8 cellular contexts compared by ENCODE assay signal in the genomic region with DNA sequence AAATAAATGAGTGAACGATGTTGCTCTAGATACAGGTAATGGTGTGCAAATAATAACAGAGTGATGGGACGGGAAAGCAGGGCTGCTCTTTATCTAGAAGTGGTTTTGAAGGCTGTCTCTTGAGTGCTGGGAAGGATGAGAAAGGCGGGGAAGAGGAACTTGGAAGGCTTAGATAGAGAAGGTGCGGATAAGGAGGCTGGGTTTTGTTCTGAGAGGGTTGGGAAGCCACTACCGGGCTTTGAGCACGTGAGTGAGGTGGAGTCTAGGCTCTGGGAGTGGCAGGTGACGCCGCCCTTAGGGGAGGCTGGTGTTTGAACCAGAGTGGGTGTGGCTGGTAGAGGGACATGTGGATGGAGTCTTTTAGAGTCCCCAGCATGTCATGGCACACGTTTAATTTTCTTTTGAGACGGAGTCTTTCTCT. TPM values are rescaled to one million over a fixed set of nuclear protein-coding genes. Genes with fewer than 3 reads are reported as not detected.
DNase-seq lines count a peak whose midpoint lies in the region; ATAC-seq and TF ChIP-seq lines count a peak whose summit lies in the region.

No MANE protein-coding gene starts in this region.

- H3K36me3 Mint-ChIP-seq in natural killer cell treated with Interleukin-12 subunit alpha and Interleukin-12 subunit beta and Interleukin-15 and Interleukin-18, amount 100 ng/mL, for 72 hours, result peaks cover 6% of the 10 kb centered on the region

- intact Hi-C loops in heart left ventricle (cut with DNase I) (no loop called here), Right ventricle myocardium inferior (cut with DNase I) (no loop called here), OCI-LY7 (cut with micrococcal nuclease; ENCODE audit: unreplicated experiment) (no loop called here)

- DNase-seq in heart left ventricle, result peak in 1 of 5 donors; percentile 52
- DNase-seq in Right ventricle myocardium inferior (ENCODE audit: missing footprints), result no peak
- peak; percentile 85 for DNase-seq in OCI-LY7 (ENCODE audit: low spot score)
- DNase-seq in activated CD8-positive, alpha-beta memory T cell treated with anti-CD3 and anti-CD28 coated beads, Interleukin-2, amount 50 U/mL, for 48 hours, result peak; percentile 83
- no peak for DNase-seq in epithelial cell of proximal tubule (ENCODE audit: low read depth)
- DNase-seq in natural killer cell treated with Interleukin-12 subunit alpha and Interleukin-12 subunit beta and Interleukin-15 and Interleukin-18, amount 100 ng/mL, for 72 hours (ENCODE audit: low spot score), result peak; percentile 72
- peak; percentile 80 for DNase-seq in stimulated activated naive CD8-positive, alpha-beta T cell treated with anti-CD3 and anti-CD28 coated beads, Interleukin-15, Interleukin-2, amounts not matched to agents 100 U/mL and 50 U/mL, for 24 hours

- WGBS in heart left ventricle, 4 donors, result 8 to 12% (median 9%) methylated on average over 10 of the region's 10 CpGs

- H3K27ac ChIP-seq in heart left ventricle, result peak overlapping the region in 10 of 12 donors; percentile 91 to 100 (median 98)
- H3K27ac ChIP-seq in HUES6 (ENCODE audit: low read depth, low read length), result peak overlapping the region; percentile 75; the same call in 1 of the 2 replicates
- H3K27ac ChIP-seq in OCI-LY7 (ENCODE audit: low read depth, low read length, poor library complexity, severe bottlenecking), result peak overlapping the region; percentile 91

- H3K9me3 ChIP-seq in heart left ventricle (no peaks in the 10 kb centered on the region), HUES6 (ENCODE audit: control insufficient read depth, insufficient read depth, low read depth, low read length) (peaks cover 14% of the 10 kb centered on the region), OCI-LY7 (ENCODE audit: low read length) (peaks cover 8% of the 10 kb centered on the region; the same call in 1 of the 2 replicates)

- TF ChIP-seq POLR2A in heart left ventricle (IDR thresholded peaks at IDR 0.05), result no peak

- peak overlapping the region; percentile 92 for H3K4me3 Mint-ChIP-seq in natural killer cell treated with Interleukin-12 subunit alpha and Interleukin-12 subunit beta and Interleukin-15 and Interleukin-18, amount 100 ng/mL, for 72 hours

- ATAC-seq in heart left ventricle, result peak in 2 of 4 donors; percentile 24 to 28
- ATAC-seq in Right ventricle myocardium inferior, result no peak
- peak; percentile 44 to 62 for ATAC-seq in natural killer cell treated with Interleukin-12 subunit alpha and Interleukin-12 subunit beta and Interleukin-15 and Interleukin-18, amount 100 ng/mL, for 72 hours
- peak; percentile 73 for ATAC-seq in stimulated activated naive CD8-positive, alpha-beta T cell treated with anti-CD3 and anti-CD28 coated beads, Interleukin-15, Interleukin-2, amounts not matched to agents 100 U/mL and 50 U/mL, for 24 hours

- no peaks in the 10 kb centered on the region for H3K27me3 Mint-ChIP-seq in natural killer cell treated with Interleukin-12 subunit alpha and Interleukin-12 subunit beta and Interleukin-15 and Interleukin-18, amount 100 ng/mL, for 72 hours

- POLR2A ChIA-PET in OCI-LY7 (lab: Charles Lee), result no interaction called here

- H3K4me1 ChIP-seq in heart left ventricle, result peaks cover 0 to 36% (median 22%) of the 10 kb centered on the region in 12 donors
- H3K4me1 ChIP-seq in HUES6 (ENCODE audit: control insufficient read depth, insufficient read depth, low read length), result 0 out of 2 replicates have a peak, but pooled peaks cover 3% of the 10 kb centered on the region
- peaks cover 33% of the 10 kb centered on the region for H3K4me1 ChIP-seq in OCI-LY7 (ENCODE audit: insufficient read depth, low read length, poor library complexity, severe bottlenecking)

- H3K27me3 ChIP-seq in heart left ventricle (no peaks in the 10 kb centered on the region), HUES6 (ENCODE audit: control insufficient read depth, insufficient read depth, low read length) (no peaks in the 10 kb centered on the region)

- peak overlapping the region; percentile 100 for H3K4me2 ChIP-seq in OCI-LY7 (ENCODE audit: low read length)

- H3K9ac ChIP-seq in HUES6 (ENCODE audit: low read length), result peak overlapping the region; percentile 80

- peaks cover 88% of the 10 kb centered on the region for H3K79me2 ChIP-seq in OCI-LY7 (ENCODE audit: insufficient read depth, low read depth, low read length)

- TSS peak; percentile 63 for BruUV-seq in OCI-LY7 (replicated peaks; lab: Mats Ljungman, UMichigan)

- peak overlapping the region; percentile 59 to 97 (median 84) for H3K4me3 ChIP-seq in heart left ventricle
- peak overlapping the region; percentile 92 for H3K4me3 ChIP-seq in HUES6 (ENCODE audit: low read depth, low read length)
- peak overlapping the region; percentile 96 for H3K4me3 ChIP-seq in OCI-LY7 (ENCODE audit: low read depth, low read length, poor library complexity, severe bottlenecking)
- H3K4me3 ChIP-seq in epithelial cell of proximal tubule (ENCODE audit: low read depth, low read length), result peak overlapping the region; percentile 98

- TF ChIP-seq CTCF in heart left ventricle (IDR thresholded peaks at IDR 0.05) (no peak), OCI-LY7 (conservative IDR thresholded peaks at IDR 0.05; ENCODE audit: low read length) (no peak), epithelial cell of proximal tubule (conservative IDR thresholded peaks at IDR 0.05; ENCODE audit: low read depth, low read length) (no peak)

- peak overlapping the region; percentile 68; the same call in 1 of the 2 replicates for H2AFZ ChIP-seq in OCI-LY7 (ENCODE audit: low read length)

- H3K9me2 ChIP-seq in OCI-LY7 (ENCODE audit: insufficient read depth, low read length), result no peaks in the 10 kb centered on the region

- H4K20me1 ChIP-seq in OCI-LY7 (ENCODE audit: insufficient read depth, low read length), result no peaks in the 10 kb centered on the region

- CTCF ChIA-PET in OCI-LY7 (lab: Charles Lee; ENCODE audit: unreplicated experiment), result interaction anchor here (0.6 kb wide), 1 partner anchor 24 kb away, joined by 3 read pairs; no protein-coding TSS in a partner anchor

- peaks cover 0 to 29% (median 17%) of the 10 kb centered on the region in 9 donors for H3K36me3 ChIP-seq in heart left ventricle
- peaks cover 52% of the 10 kb centered on the region for H3K36me3 ChIP-seq in HUES6 (ENCODE audit: control insufficient read depth, insufficient read depth, low read length)
- H3K36me3 ChIP-seq in OCI-LY7 (ENCODE audit: insufficient read depth, low read length), result peaks cover 65% of the 10 kb centered on the region

- peak overlapping the region; percentile 64 to 83 for H3K27ac Mint-ChIP-seq in natural killer cell treated with Interleukin-12 subunit alpha and Interleukin-12 subunit beta and Interleukin-15 and Interleukin-18, amount 100 ng/mL, for 72 hours

- H3K4me1 Mint-ChIP-seq in natural killer cell treated with Interleukin-12 subunit alpha and Interleukin-12 subunit beta and Interleukin-15 and Interleukin-18, amount 100 ng/mL, for 72 hours (ENCODE audit: low read depth in 2 of 2), result peaks cover 20 to 27% of the 10 kb centered on the region in 2 donors

- no peaks in the 10 kb centered on the region for H3K9me3 Mint-ChIP-seq in natural killer cell treated with Interleukin-12 subunit alpha and Interleukin-12 subunit beta and Interleukin-15 and Interleukin-18, amount 100 ng/mL, for 72 hours

RNA-seq across cellular contexts. Expression of a gene that starts 0.8 kb away (rescaled TPM):
- total RNA-seq in heart left ventricle (10 to 100 TPM in 8 of 9 donors, 1 to 10 TPM in 1; 9.9 to 23.6 (median 18.0) TPM), Right ventricle myocardium inferior (13.6 TPM), OCI-LY7 (2022) (53.3 and 63.9 TPM in 2 replicates), epithelial cell of proximal tubule (48.1 and 91.2 TPM in 2 replicates)
- polyA plus RNA-seq in heart left ventricle, result 10 to 100 TPM; 22.4 to 24.7 TPM
- 72.4 and 104 TPM in 2 replicates for total RNA-seq in OCI-LY7 (2014; rRNA removed; shearing (Covaris generic))
- total RNA-seq in natural killer cell treated with Interleukin-12 subunit alpha and Interleukin-12 subunit beta and Interleukin-15 and Interleukin-18, amount 100 ng/mL, for 72 hours, result 10 to 100 TPM; 22.3 to 43.9 TPM

RNA-seq across cellular contexts. Expression of a gene that starts 0.9 kb away (rescaled TPM):
- total RNA-seq in heart left ventricle (10 to 100 TPM; 36.1 to 76.5 (median 59.4) TPM), Right ventricle myocardium inferior (68.5 TPM), OCI-LY7 (2022) (229 and 288 TPM in 2 replicates), epithelial cell of proximal tubule (23.7 and 24.8 TPM in 2 replicates)
- 10 to 100 TPM; 36.8 to 47.8 TPM for polyA plus RNA-seq in heart left ventricle
- 111 and 113 TPM in 2 replicates for total RNA-seq in OCI-LY7 (2014; rRNA removed; shearing (Covaris generic))
- 100 to 1,000 TPM; 102 to 196 TPM for total RNA-seq in natural killer cell treated with Interleukin-12 subunit alpha and Interleukin-12 subunit beta and Interleukin-15 and Interleukin-18, amount 100 ng/mL, for 72 hours

RNA-seq across cellular contexts. Expression of a gene that starts 29.6 kb away (rescaled TPM):
- total RNA-seq in heart left ventricle (10 to 100 TPM; 15.7 to 28.0 (median 17.9) TPM), Right ventricle myocardium inferior (30.9 TPM), OCI-LY7 (2022) (23.4 and 25.2 TPM in 2 replicates), epithelial cell of proximal tubule (2.2 and 2.9 TPM in 2 replicates)
- polyA plus RNA-seq in heart left ventricle, result 10 to 100 TPM; 15.6 to 21.1 TPM
- total RNA-seq in OCI-LY7 (2014; rRNA removed; shearing (Covaris generic)), result 12.9 and 13.8 TPM in 2 replicates
- total RNA-seq in natural killer cell treated with Interleukin-12 subunit alpha and Interleukin-12 subunit beta and Interleukin-15 and Interleukin-18, amount 100 ng/mL, for 72 hours, result 10 to 100 TPM; 18.3 to 22.8 TPM

Comparison
In these comparisons a context has a peak if more than half of its experiments do, and no peak if none do; other contexts are left out.
1. DNase-seq: peak in OCI-LY7 (single experiment), activated CD8-positive, alpha-beta memory T cell treated with anti-CD3 and anti-CD28 coated beads, Interleukin-2, amount 50 U/mL, for 48 hours (single experiment), natural killer cell treated with Interleukin-12 subunit alpha and Interleukin-12 subunit beta and Interleukin-15 and Interleukin-18, amount 100 ng/mL, for 72 hours (single experiment) and stimulated activated naive CD8-positive, alpha-beta T cell treated with anti-CD3 and anti-CD28 coated beads, Interleukin-15, Interleukin-2, amounts not matched to agents 100 U/mL and 50 U/mL, for 24 hours (single experiment); none in Right ventricle myocardium inferior (single experiment) and epithelial cell of proximal tubule (single experiment).
2. Peak in every context shown above with its lines, with median percentiles within 50 percentile points of each other: H3K27ac ChIP-seq and H3K4me3 ChIP-seq.